In the genomic region with DNA sequence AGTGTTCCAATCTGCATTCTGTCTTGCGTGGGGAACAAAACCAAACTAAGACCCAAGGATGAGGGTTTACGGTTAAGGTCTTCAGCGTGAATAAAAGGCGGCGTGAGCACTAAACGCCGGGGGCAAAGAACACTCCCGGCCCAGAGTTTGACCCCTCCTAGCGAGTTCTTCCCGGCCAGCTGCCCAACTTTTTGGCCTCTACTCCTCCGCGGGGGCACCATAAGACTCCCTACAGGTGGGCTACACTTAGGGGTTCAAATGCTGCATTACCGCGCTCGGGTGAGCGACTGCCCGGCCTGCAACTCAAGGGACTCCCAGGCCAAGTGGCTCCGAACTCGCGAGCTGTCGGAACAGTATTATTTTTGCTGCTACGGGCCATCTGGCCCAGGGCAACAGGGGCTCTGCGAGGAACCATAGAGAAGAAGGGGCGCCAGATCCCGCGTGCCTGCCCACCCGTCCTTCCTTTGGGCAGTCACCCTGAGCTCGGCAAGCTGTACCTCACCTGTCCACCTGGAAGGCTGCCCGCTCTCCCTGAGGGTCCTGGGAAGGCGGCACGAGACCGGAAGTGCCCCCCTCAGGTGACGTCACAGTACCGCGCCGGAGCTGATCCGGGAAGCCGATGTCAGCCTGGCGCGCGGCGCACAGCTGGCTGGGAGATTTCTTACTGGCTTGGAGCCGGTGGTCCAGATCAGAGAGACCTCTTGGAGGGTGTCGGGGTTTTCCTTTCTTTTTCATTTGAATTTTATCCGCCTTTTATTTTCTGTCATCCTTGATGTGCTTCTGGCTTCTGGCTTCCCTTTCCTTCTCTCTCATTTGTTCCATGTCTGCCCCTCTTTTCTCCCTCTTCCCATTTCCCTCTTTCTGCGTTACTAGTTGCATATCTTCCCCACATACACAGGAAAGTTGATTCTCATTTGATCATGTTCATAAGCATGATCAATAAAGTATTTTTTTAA, we compare ENCODE assay signal across 8 cellular contexts. TPM values are rescaled to one million over a fixed set of nuclear protein-coding genes. Genes with fewer than 3 reads are reported as not detected.
DNase-seq lines count a peak whose midpoint lies in the region; ATAC-seq and TF ChIP-seq lines count a peak whose summit lies in the region.

A gene (minus strand): TSS at position 567 of the 956 bp plus-strand sequence. CDS start 21,638 bp downstream, outside the sequence.

- H3K9me3 ChIP-seq in Loucy (ENCODE audit: insufficient read depth, low read depth, low read length) (no peaks in the 10 kb centered on the region), neural cell (ENCODE audit: low read length) (no peaks in the 10 kb centered on the region)

- H3K9me3 Mint-ChIP-seq in stimulated activated naive CD8-positive, alpha-beta T cell treated with anti-CD3 and anti-CD28 coated beads, Interleukin-15, amount 100 ng/mL, for 72 hours = no peaks in the 10 kb centered on the region

- ATAC-seq in stimulated activated naive CD8-positive, alpha-beta T cell treated with anti-CD3 and anti-CD28 coated beads, Interleukin-15, amount 100 ng/mL, for 72 hours = peak; percentile 94

- TF ChIP-seq RAD21 in neural cell (conservative IDR thresholded peaks at IDR 0.05) = peak; percentile 30

- H4K20me1 ChIP-seq in Loucy (ENCODE audit: insufficient read depth, low read length, poor library complexity, severe bottlenecking) (no peaks in the 10 kb centered on the region), neural cell (ENCODE audit: insufficient read depth) (no peaks in the 10 kb centered on the region)

- H3K4me2 ChIP-seq in Loucy (ENCODE audit: low read depth, low read length, poor library complexity, severe bottlenecking) = peak within 1 kb of the TSS; percentile 78
- peak within 1 kb of the TSS; percentile 87 for H3K4me2 ChIP-seq in neural cell (ENCODE audit: low read length)

- no peaks in the 10 kb centered on the region for H3K9me2 ChIP-seq in Loucy (replicated peaks; ENCODE audit: low read depth, low read length)
- H3K9me2 ChIP-seq in neural cell (ENCODE audit: insufficient read depth, low read length) = no peaks in the 10 kb centered on the region

- TF ChIP-seq CTCF in Loucy (conservative IDR thresholded peaks at IDR 0.05; ENCODE audit: low read length) (no peak), fibroblast of villous mesenchyme (IDR thresholded peaks at IDR 0.05; ENCODE audit: insufficient read depth, low read depth, low read length) (no peak), neural cell (IDR thresholded peaks at IDR 0.05; ENCODE audit: poor library complexity, severe bottlenecking) (peak; percentile 33)

- DNase-seq in ELR (ENCODE audit: low read depth) (peak; percentile 89), H7 (peak; percentile 92), SIG-M5 (lab: John Stamatoyannopoulos, UW) (peak; percentile 12), activated gamma-delta T cell (lab: John Stamatoyannopoulos, UW) (peak; percentile 69), fibroblast of villous mesenchyme (ENCODE audit: low read depth) (peak; percentile 88)
- peak; percentile 81 to 84 for DNase-seq in stimulated activated naive CD8-positive, alpha-beta T cell treated with anti-CD3 and anti-CD28 coated beads, Interleukin-15, amount 100 ng/mL, for 72 hours

- H2AFZ ChIP-seq in Loucy (ENCODE audit: low read length) = peak within 1 kb of the TSS; percentile 96
- peak within 1 kb of the TSS; percentile 92 for H2AFZ ChIP-seq in neural cell (ENCODE audit: low read depth, low read length)

- H3K36me3 ChIP-seq in H7 (replicated peaks; ENCODE audit: control insufficient read depth, insufficient read depth, low read length) (no peaks in the 10 kb centered on the region), Loucy (ENCODE audit: insufficient read depth, low read length) (no peaks in the 10 kb centered on the region), neural cell (ENCODE audit: insufficient read depth, low read length) (no peaks in the 10 kb centered on the region)

- H3K4me3 ChIP-seq in H7 (ENCODE audit: insufficient read depth, low read depth, low read length) (peak within 1 kb of the TSS; percentile 90), Loucy (ENCODE audit: low read length, poor library complexity, severe bottlenecking) (peak within 1 kb of the TSS; percentile 84), fibroblast of villous mesenchyme (ENCODE audit: low read depth, low read length) (peak within 1 kb of the TSS; percentile 96), neural cell (ENCODE audit: low read length) (peak within 1 kb of the TSS; percentile 83)

- TF ChIP-seq EP300 in neural cell (conservative IDR thresholded peaks at IDR 0.05; ENCODE audit: poor library complexity, severe bottlenecking) = peak; percentile 72

- H3K27ac Mint-ChIP-seq in stimulated activated naive CD8-positive, alpha-beta T cell treated with anti-CD3 and anti-CD28 coated beads, Interleukin-15, amount 100 ng/mL, for 72 hours = peak within 1 kb of the TSS; percentile 99

- H3K79me2 ChIP-seq in Loucy (ENCODE audit: insufficient read depth, low read length) (peaks cover 5% of the 10 kb centered on the region; the same call in 1 of the 2 replicates), neural cell (replicated peaks; ENCODE audit: insufficient read depth, low read length) (peaks cover 4% of the 10 kb centered on the region)

- H3K4me1 ChIP-seq in Loucy (ENCODE audit: insufficient read depth, low read length, poor library complexity, severe bottlenecking) = no peaks in the 10 kb centered on the region

- peak within 1 kb of the TSS; percentile 94 to 99 for H3K4me3 Mint-ChIP-seq in stimulated activated naive CD8-positive, alpha-beta T cell treated with anti-CD3 and anti-CD28 coated beads, Interleukin-15, amount 100 ng/mL, for 72 hours

- H3K9ac ChIP-seq in Loucy (ENCODE audit: low read depth, low read length, poor library complexity, severe bottlenecking) (peak within 1 kb of the TSS; percentile 84), neural cell (ENCODE audit: low read length) (peak within 1 kb of the TSS; percentile 85)

- H3F3A ChIP-seq in Loucy (ENCODE audit: low read depth) (no peaks in the 10 kb centered on the region), neural cell (ENCODE audit: insufficient read depth, low read length, poor library complexity, severe bottlenecking) (no peaks in the 10 kb centered on the region)

- H3K27me3 ChIP-seq in H7 (ENCODE audit: control insufficient read depth, insufficient read depth, low read length) = peaks cover 2% of the 10 kb centered on the region; the same call in 1 of the 2 replicates
- H3K27me3 ChIP-seq in Loucy (ENCODE audit: insufficient read depth, low read length, poor library complexity, severe bottlenecking) = peaks cover 9% of the 10 kb centered on the region
- H3K27me3 ChIP-seq in neural cell (ENCODE audit: insufficient read depth, low read depth, low read length) = no peaks in the 10 kb centered on the region

- H3K4me1 Mint-ChIP-seq in stimulated activated naive CD8-positive, alpha-beta T cell treated with anti-CD3 and anti-CD28 coated beads, Interleukin-15, amount 100 ng/mL, for 72 hours = peaks cover 15% of the 10 kb centered on the region

- H3K27me3 Mint-ChIP-seq in stimulated activated naive CD8-positive, alpha-beta T cell treated with anti-CD3 and anti-CD28 coated beads, Interleukin-15, amount 100 ng/mL, for 72 hours = no peaks in the 10 kb centered on the region

- H3K27ac ChIP-seq in neural cell (ENCODE audit: low read length) = peak within 1 kb of the TSS; percentile 80

TF ChIP-seq in neural cell, 6 proteins besides CTCF, POLR2A, EP300 and RAD21:
- TF ChIP-seq POLR2AphosphoS5 (IDR thresholded peaks at IDR 0.05) (peak; percentile 94), EZH2 (IDR thresholded peaks at IDR 0.05; ENCODE audit: borderline replicate concordance, insufficient read depth, low read length, poor library complexity, severe bottlenecking) (no peak), SMC3 (conservative IDR thresholded peaks at IDR 0.05; ENCODE audit: poor library complexity) (peak; percentile 44), TAF1 (IDR thresholded peaks at IDR 0.05; ENCODE audit: low read depth) (peak; percentile 75), MXI1 (conservative IDR thresholded peaks at IDR 0.05; ENCODE audit: poor library complexity, severe bottlenecking) (peak; percentile 94)
- TF ChIP-seq, protein P1, sequence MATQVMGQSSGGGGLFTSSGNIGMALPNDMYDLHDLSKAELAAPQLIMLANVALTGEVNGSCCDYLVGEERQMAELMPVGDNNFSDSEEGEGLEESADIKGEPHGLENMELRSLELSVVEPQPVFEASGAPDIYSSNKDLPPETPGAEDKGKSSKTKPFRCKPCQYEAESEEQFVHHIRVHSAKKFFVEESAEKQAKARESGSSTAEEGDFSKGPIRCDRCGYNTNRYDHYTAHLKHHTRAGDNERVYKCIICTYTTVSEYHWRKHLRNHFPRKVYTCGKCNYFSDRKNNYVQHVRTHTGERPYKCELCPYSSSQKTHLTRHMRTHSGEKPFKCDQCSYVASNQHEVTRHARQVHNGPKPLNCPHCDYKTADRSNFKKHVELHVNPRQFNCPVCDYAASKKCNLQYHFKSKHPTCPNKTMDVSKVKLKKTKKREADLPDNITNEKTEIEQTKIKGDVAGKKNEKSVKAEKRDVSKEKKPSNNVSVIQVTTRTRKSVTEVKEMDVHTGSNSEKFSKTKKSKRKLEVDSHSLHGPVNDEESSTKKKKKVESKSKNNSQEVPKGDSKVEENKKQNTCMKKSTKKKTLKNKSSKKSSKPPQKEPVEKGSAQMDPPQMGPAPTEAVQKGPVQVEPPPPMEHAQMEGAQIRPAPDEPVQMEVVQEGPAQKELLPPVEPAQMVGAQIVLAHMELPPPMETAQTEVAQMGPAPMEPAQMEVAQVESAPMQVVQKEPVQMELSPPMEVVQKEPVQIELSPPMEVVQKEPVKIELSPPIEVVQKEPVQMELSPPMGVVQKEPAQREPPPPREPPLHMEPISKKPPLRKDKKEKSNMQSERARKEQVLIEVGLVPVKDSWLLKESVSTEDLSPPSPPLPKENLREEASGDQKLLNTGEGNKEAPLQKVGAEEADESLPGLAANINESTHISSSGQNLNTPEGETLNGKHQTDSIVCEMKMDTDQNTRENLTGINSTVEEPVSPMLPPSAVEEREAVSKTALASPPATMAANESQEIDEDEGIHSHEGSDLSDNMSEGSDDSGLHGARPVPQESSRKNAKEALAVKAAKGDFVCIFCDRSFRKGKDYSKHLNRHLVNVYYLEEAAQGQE (IDR thresholded peaks at IDR 0.05; ENCODE audit: borderline replicate concordance) = no peak

RNA-seq across cellular contexts. Expression of the gene that starts here (rescaled TPM):
- 22.5 and 25.4 TPM in 2 replicates for total RNA-seq in H7 (2014; rRNA removed; shearing (Covaris generic))
- 11.0 and 25.0 TPM in 2 replicates for total RNA-seq in fibroblast of villous mesenchyme
- polyA plus RNA-seq in neural cell = 38.2 and 44.1 TPM in 2 replicates
- polyA minus RNA-seq in neural cell = 45.8 and 51.4 TPM in 2 replicates

Comparison
In these comparisons a context has a peak if more than half of its experiments do, and no peak if none do; other contexts are left out.
1. Peak in every context shown above with its lines: DNase-seq, ATAC-seq, H3K4me3 ChIP-seq and H3K27ac ChIP-seq.
2. DNase-seq: peak in every context shown above with its lines; median percentile 92 in H7; 89 in ELR; 88 in fibroblast of villous mesenchyme; 82 in stimulated activated naive CD8-positive, alpha-beta T cell treated with anti-CD3 and anti-CD28 coated beads, Interleukin-15, amount 100 ng/mL, for 72 hours; 69 in activated gamma-delta T cell; 12 in SIG-M5.